In the genomic region with DNA sequence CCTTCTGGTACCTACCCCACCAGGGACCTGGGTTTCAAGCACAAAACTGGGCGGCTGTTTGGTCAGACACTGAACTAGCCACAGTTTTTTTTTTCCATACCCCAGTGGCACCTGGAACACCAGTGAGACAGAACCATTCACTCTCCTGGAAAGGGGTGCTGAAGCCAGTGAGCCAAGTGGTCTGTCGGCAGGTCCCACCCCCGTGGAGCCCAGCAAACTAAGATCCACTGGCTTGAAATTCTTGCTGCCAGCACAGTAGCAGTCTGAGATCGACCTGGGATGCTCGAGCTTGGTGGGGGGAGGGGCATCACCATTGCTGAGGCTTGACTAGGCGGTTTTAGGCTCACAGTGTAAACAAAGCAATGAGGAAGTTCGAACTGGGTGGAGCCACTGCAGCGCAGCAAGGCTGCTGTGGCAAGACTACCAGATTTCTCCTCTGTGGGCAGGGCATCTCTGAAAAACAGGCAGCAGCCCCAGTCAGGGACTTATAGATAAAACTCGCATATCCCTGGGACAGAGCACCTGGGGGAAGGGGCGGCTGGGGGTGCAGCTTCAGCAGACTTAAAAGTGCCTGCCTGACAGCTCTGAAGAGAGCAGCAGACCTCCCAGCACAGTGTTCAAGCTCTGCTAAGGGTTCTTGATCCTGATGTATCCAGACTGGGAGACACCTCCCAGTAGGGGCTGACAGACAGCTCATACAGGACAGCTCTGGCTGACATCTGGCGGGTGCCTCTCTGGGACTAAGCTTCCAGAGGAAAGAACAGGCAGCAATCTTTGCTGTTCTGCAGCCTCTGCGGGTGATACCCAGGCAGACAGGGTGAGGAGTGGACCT, we compare ENCODE assay signal across 1 cellular context.
TF ChIP-seq lines count a peak whose summit lies in the region.

No MANE protein-coding gene starts in this region.

TF ChIP-seq in K562, 482 proteins besides CTCF, POLR2A, EP300 and RAD21 (continued from another document and continues in another):
- no peak for TF ChIP-seq HNRNPUL1 (IDR thresholded peaks at IDR 0.05; ENCODE audit: low read length)
- TF ChIP-seq RNF2 (IDR thresholded peaks at IDR 0.05) = peak; percentile 68; the same call in 1 of the 2 replicates
- TF ChIP-seq TCF7 (IDR thresholded peaks at IDR 0.05; ENCODE audit: borderline replicate concordance) = no peak
- no peak for TF ChIP-seq ZNF76 (CRISPR knock-in tag; IDR thresholded peaks at IDR 0.05; ENCODE audit: borderline replicate concordance)
- peak; percentile 45 for TF ChIP-seq CBFA2T2 (conservative IDR thresholded peaks at IDR 0.05)
- TF ChIP-seq TCF3 (CRISPR knock-in tag; IDR thresholded peaks at IDR 0.05) = 0 out of 2 replicates have a peak, but pooled peaks have one; percentile 23
- TF ChIP-seq COPS2 (conservative IDR thresholded peaks at IDR 0.05) = no peak
- TF ChIP-seq FOXM1 (IDR thresholded peaks at IDR 0.05; ENCODE audit: low read depth) = no peak
- no peak for TF ChIP-seq FOXM1 (CRISPR knock-in tag; IDR thresholded peaks at IDR 0.05; ENCODE audit: low read depth)
- TF ChIP-seq NCOR1 (IDR thresholded peaks at IDR 0.05) = peak; percentile 46; the same call in 1 of the 2 replicates
- peak; percentile 87; the same call in 1 of the 2 replicates for TF ChIP-seq LEF1 (IDR thresholded peaks at IDR 0.05)
- TF ChIP-seq STAT5B (CRISPR knock-in tag; IDR thresholded peaks at IDR 0.05) = no peak
- no peak for TF ChIP-seq POLR2G (IDR thresholded peaks at IDR 0.05; ENCODE audit: low read depth, low read length)
- TF ChIP-seq ZNF79 (CRISPR knock-in tag; IDR thresholded peaks at IDR 0.05; ENCODE audit: low read depth) = peak; percentile 89
- TF ChIP-seq, protein P1, sequence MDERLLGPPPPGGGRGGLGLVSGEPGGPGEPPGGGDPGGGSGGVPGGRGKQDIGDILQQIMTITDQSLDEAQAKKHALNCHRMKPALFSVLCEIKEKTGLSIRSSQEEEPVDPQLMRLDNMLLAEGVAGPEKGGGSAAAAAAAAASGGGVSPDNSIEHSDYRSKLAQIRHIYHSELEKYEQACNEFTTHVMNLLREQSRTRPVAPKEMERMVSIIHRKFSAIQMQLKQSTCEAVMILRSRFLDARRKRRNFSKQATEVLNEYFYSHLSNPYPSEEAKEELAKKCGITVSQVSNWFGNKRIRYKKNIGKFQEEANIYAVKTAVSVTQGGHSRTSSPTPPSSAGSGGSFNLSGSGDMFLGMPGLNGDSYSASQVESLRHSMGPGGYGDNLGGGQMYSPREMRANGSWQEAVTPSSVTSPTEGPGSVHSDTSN (CRISPR knock-in tag; IDR thresholded peaks at IDR 0.05; ENCODE audit: low read depth) = no peak
- TF ChIP-seq, protein P1 (tag; conservative IDR thresholded peaks at IDR 0.05; ENCODE audit: low read depth) = 0 out of 2 replicates have a peak, but pooled peaks have one; percentile 27
- no peak for TF ChIP-seq CHD1 (IDR thresholded peaks at IDR 0.05; ENCODE audit: low read length)
- TF ChIP-seq BRF1 (IDR thresholded peaks at IDR 0.05; ENCODE audit: borderline replicate concordance, extremely low read depth, insufficient read length) = no peak
- peak; percentile 58 for TF ChIP-seq MAFG (tag; conservative IDR thresholded peaks at IDR 0.05)
- TF ChIP-seq NCOA4 (IDR thresholded peaks at IDR 0.05; ENCODE audit: partially characterized antibody) = no peak
- TF ChIP-seq, protein P2, sequence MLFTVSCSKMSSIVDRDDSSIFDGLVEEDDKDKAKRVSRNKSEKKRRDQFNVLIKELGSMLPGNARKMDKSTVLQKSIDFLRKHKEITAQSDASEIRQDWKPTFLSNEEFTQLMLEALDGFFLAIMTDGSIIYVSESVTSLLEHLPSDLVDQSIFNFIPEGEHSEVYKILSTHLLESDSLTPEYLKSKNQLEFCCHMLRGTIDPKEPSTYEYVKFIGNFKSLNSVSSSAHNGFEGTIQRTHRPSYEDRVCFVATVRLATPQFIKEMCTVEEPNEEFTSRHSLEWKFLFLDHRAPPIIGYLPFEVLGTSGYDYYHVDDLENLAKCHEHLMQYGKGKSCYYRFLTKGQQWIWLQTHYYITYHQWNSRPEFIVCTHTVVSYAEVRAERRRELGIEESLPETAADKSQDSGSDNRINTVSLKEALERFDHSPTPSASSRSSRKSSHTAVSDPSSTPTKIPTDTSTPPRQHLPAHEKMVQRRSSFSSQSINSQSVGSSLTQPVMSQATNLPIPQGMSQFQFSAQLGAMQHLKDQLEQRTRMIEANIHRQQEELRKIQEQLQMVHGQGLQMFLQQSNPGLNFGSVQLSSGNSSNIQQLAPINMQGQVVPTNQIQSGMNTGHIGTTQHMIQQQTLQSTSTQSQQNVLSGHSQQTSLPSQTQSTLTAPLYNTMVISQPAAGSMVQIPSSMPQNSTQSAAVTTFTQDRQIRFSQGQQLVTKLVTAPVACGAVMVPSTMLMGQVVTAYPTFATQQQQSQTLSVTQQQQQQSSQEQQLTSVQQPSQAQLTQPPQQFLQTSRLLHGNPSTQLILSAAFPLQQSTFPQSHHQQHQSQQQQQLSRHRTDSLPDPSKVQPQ (CRISPR knock-in tag; IDR thresholded peaks at IDR 0.05; ENCODE audit: borderline replicate concordance) = no peak
- 0 out of 2 replicates have a peak, but pooled peaks have one; percentile 17 for TF ChIP-seq CBX1 (IDR thresholded peaks at IDR 0.05; ENCODE audit: low read depth)
- TF ChIP-seq BRD9 (IDR thresholded peaks at IDR 0.05; ENCODE audit: low read depth, partially characterized antibody) = no peak
- TF ChIP-seq CHCHD3 (CRISPR knock-in tag; IDR thresholded peaks at IDR 0.05) = no peak
- no peak for TF ChIP-seq RBM14 (IDR thresholded peaks at IDR 0.05; ENCODE audit: borderline replicate concordance, insufficient read depth, low read depth, low read length)
- TF ChIP-seq, protein P3, sequence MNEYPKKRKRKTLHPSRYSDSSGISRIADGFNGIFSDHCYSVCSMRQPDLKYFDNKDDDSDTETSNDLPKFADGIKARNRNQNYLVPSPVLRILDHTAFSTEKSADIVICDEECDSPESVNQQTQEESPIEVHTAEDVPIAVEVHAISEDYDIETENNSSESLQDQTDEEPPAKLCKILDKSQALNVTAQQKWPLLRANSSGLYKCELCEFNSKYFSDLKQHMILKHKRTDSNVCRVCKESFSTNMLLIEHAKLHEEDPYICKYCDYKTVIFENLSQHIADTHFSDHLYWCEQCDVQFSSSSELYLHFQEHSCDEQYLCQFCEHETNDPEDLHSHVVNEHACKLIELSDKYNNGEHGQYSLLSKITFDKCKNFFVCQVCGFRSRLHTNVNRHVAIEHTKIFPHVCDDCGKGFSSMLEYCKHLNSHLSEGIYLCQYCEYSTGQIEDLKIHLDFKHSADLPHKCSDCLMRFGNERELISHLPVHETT (CRISPR knock-in tag; conservative IDR thresholded peaks at IDR 0.05 in 1 of 2, IDR thresholded peaks at IDR 0.05 in 1 of 2) = 0 out of 4 replicates have a peak, but pooled peaks of 1 of the 2 experiments have one; percentile 26
- no peak for TF ChIP-seq FOS (IDR thresholded peaks at IDR 0.05; ENCODE audit: extremely low read depth, insufficient read length)
- TF ChIP-seq, protein P4, sequence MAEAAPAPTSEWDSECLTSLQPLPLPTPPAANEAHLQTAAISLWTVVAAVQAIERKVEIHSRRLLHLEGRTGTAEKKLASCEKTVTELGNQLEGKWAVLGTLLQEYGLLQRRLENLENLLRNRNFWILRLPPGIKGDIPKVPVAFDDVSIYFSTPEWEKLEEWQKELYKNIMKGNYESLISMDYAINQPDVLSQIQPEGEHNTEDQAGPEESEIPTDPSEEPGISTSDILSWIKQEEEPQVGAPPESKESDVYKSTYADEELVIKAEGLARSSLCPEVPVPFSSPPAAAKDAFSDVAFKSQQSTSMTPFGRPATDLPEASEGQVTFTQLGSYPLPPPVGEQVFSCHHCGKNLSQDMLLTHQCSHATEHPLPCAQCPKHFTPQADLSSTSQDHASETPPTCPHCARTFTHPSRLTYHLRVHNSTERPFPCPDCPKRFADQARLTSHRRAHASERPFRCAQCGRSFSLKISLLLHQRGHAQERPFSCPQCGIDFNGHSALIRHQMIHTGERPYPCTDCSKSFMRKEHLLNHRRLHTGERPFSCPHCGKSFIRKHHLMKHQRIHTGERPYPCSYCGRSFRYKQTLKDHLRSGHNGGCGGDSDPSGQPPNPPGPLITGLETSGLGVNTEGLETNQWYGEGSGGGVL (CRISPR knock-in tag; IDR thresholded peaks at IDR 0.05) = no peak
- TF ChIP-seq ZFX (CRISPR knock-in tag; IDR thresholded peaks at IDR 0.05) = no peak
- no peak for TF ChIP-seq OTX1 (CRISPR knock-in tag; IDR thresholded peaks at IDR 0.05)
- TF ChIP-seq ARNT (IDR thresholded peaks at IDR 0.05) = no peak
- TF ChIP-seq HNRNPK (IDR thresholded peaks at IDR 0.05; ENCODE audit: low read depth, low read length, poor library complexity, severe bottlenecking) = no peak
- TF ChIP-seq ATF7 (IDR thresholded peaks at IDR 0.05) = peak; percentile 61; the same call in 1 of the 2 replicates
- 0 out of 2 replicates have a peak, but pooled peaks have one; percentile 41 for TF ChIP-seq FOXA1 (IDR thresholded peaks at IDR 0.05; ENCODE audit: borderline replicate concordance)
- no peak for TF ChIP-seq ZNF212 (CRISPR knock-in tag; IDR thresholded peaks at IDR 0.05)
- no peak for TF ChIP-seq NFATC3 (IDR thresholded peaks at IDR 0.05)
- TF ChIP-seq, protein P5, sequence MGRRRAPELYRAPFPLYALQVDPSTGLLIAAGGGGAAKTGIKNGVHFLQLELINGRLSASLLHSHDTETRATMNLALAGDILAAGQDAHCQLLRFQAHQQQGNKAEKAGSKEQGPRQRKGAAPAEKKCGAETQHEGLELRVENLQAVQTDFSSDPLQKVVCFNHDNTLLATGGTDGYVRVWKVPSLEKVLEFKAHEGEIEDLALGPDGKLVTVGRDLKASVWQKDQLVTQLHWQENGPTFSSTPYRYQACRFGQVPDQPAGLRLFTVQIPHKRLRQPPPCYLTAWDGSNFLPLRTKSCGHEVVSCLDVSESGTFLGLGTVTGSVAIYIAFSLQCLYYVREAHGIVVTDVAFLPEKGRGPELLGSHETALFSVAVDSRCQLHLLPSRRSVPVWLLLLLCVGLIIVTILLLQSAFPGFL (CRISPR knock-in tag; IDR thresholded peaks at IDR 0.05) = no peak
- no peak for TF ChIP-seq FIP1L1 (IDR thresholded peaks at IDR 0.05; ENCODE audit: low read depth, low read length, poor library complexity, severe bottlenecking)
- TF ChIP-seq E2F3 (CRISPR knock-in tag; IDR thresholded peaks at IDR 0.05) = no peak
- TF ChIP-seq, protein P6, sequence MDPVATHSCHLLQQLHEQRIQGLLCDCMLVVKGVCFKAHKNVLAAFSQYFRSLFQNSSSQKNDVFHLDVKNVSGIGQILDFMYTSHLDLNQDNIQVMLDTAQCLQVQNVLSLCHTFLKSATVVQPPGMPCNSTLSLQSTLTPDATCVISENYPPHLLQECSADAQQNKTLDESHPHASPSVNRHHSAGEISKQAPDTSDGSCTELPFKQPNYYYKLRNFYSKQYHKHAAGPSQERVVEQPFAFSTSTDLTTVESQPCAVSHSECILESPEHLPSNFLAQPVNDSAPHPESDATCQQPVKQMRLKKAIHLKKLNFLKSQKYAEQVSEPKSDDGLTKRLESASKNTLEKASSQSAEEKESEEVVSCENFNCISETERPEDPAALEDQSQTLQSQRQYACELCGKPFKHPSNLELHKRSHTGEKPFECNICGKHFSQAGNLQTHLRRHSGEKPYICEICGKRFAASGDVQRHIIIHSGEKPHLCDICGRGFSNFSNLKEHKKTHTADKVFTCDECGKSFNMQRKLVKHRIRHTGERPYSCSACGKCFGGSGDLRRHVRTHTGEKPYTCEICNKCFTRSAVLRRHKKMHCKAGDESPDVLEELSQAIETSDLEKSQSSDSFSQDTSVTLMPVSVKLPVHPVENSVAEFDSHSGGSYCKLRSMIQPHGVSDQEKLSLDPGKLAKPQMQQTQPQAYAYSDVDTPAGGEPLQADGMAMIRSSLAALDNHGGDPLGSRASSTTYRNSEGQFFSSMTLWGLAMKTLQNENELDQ (CRISPR knock-in tag; IDR thresholded peaks at IDR 0.05; ENCODE audit: borderline replicate concordance) = no peak
- TF ChIP-seq SOX6 (IDR thresholded peaks at IDR 0.05) = peak; percentile 65
- TF ChIP-seq, protein P7, sequence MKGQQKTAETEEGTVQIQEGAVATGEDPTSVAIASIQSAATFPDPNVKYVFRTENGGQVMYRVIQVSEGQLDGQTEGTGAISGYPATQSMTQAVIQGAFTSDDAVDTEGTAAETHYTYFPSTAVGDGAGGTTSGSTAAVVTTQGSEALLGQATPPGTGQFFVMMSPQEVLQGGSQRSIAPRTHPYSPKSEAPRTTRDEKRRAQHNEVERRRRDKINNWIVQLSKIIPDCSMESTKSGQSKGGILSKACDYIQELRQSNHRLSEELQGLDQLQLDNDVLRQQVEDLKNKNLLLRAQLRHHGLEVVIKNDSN (CRISPR knock-in tag; IDR thresholded peaks at IDR 0.05) = no peak
- TF ChIP-seq, protein P8, sequence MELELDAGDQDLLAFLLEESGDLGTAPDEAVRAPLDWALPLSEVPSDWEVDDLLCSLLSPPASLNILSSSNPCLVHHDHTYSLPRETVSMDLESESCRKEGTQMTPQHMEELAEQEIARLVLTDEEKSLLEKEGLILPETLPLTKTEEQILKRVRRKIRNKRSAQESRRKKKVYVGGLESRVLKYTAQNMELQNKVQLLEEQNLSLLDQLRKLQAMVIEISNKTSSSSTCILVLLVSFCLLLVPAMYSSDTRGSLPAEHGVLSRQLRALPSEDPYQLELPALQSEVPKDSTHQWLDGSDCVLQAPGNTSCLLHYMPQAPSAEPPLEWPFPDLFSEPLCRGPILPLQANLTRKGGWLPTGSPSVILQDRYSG (tag; conservative IDR thresholded peaks at IDR 0.05; ENCODE audit: low read depth) = no peak
- no peak for TF ChIP-seq POLR2AphosphoS2 (IDR thresholded peaks at IDR 0.05; ENCODE audit: low read length)
- TF ChIP-seq, protein P9, sequence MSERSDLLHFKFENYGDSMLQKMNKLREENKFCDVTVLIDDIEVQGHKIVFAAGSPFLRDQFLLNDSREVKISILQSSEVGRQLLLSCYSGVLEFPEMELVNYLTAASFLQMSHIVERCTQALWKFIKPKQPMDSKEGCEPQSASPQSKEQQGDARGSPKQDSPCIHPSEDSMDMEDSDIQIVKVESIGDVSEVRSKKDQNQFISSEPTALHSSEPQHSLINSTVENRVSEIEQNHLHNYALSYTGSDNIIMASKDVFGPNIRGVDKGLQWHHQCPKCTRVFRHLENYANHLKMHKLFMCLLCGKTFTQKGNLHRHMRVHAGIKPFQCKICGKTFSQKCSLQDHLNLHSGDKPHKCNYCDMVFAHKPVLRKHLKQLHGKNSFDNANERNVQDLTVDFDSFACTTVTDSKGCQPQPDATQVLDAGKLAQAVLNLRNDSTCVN (CRISPR knock-in tag; IDR thresholded peaks at IDR 0.05) = no peak
- 0 out of 2 replicates have a peak, but pooled peaks have one; percentile 33 for TF ChIP-seq BACH1 (tag; IDR thresholded peaks at IDR 0.05)
- TF ChIP-seq KLF16 (IDR thresholded peaks at IDR 0.05) = 0 out of 2 replicates have a peak, but pooled peaks have one; percentile 31
- TF ChIP-seq MECOM (CRISPR knock-in tag; IDR thresholded peaks at IDR 0.05) = no peak
